Comparison of ENCODE assay signal across 9 cellular contexts in the genomic region with DNA sequence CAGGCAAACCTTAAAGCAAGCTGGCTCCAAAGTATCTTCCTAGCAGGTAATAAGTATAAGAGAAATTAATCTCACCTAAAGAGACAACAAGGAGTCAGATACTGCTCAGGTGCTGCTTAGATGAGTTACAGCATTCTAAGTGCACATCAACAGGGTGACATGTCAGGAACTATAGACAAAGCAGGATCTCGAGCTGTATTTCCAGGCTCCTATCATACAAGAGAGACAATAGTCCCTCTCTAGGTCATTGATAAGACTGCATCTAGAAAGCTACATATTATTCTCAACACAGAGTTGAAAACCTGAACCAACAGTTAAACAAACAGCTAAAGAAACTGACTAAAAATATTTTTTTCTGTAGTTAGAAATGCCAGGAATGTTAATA. TPM values are rescaled to one million over a fixed set of nuclear protein-coding genes. Genes with fewer than 3 reads are reported as not detected.
DNase-seq lines count a peak whose midpoint lies in the region; ATAC-seq, FAIRE-seq and TF ChIP-seq lines count a peak whose summit lies in the region.
"Had no signal": no experiment of that assay in that cellular context is flagged by ENCODE, and none has a peak within 500 bp of the region (broad histone marks: within the 10 kb centered on the region; RNA-seq: fewer than 3 reads in every experiment).

No MANE protein-coding gene starts in this region.

- H3K56ac ChIP-seq in H1 (replicated peaks; ENCODE audit: insufficient read length, low read depth, low read length): no peak overlapping the region

- peaks cover 9% of the 10 kb centered on the region for H3K23me2 ChIP-seq in H1 (ENCODE audit: low read depth, low read length)

- H3K18ac ChIP-seq in H1 (ENCODE audit: extremely low read depth, low read length): no peak overlapping the region

- H3K23ac ChIP-seq in H1 (ENCODE audit: insufficient read length): no peak overlapping the region

- peak; percentile 37 to 46 for TF ChIP-seq RAD21 in H1 (IDR thresholded peaks at IDR 0.05 in 1 of 2, conservative IDR thresholded peaks at IDR 0.05 in 1 of 2; ENCODE audit: low read depth in 2 of 2, low read length in 2 of 2)

- H3K36me3 ChIP-seq in H1 (ENCODE audit: control insufficient read depth in 2 of 4, insufficient read depth in 4 of 4, low read length in 3 of 4) (no peaks in the 10 kb centered on the region), tibial nerve (no peaks in the 10 kb centered on the region)

- H3K9me3 Mint-ChIP-seq in neural crest cell: no peaks in the 10 kb centered on the region
- H3K9me3 Mint-ChIP-seq: naive thymus-derived CD4-positive, alpha-beta T cell had no signal

- 90% methylated on average over 1 of the region's 1 CpG; no CpG with 5 or more reads in 1 of the 2 experiments for WGBS in H1 (ENCODE audit: extremely low coverage in 1 of 2, insufficient coverage in 1 of 2, insufficient read length in 1 of 2, insufficient replicate concordance in 2 of 2, low coverage in 1 of 2, low lambda C conversion rate in 2 of 2, missing lambda C conversion rate in 1 of 2), 2 experiments
- WGBS in tibial nerve, 2 donors: 52 to 55% methylated on average over 1 of the region's 1 CpG

- DNase-seq in DMS53 treated with DMSO at 0.1 percent for 48 hours (lab: John Stamatoyannopoulos, UW; ENCODE audit: unreplicated experiment) (peak; percentile 22), NCI-H146 treated with DMSO at 0.1 percent for 48 hours (lab: John Stamatoyannopoulos, UW; ENCODE audit: unreplicated experiment) (peak; percentile 41), H1 (ENCODE audit: low read depth in 1 of 2, low spot score in 2 of 2) (no peak), neural crest cell (ENCODE audit: low read depth, low spot score) (no peak), posterior cingulate gyrus (no peak), activated gamma-delta T cell treated with Interleukin-2 at 50 U/mL for 16 hours (no peak), tibial nerve (ENCODE audit: low spot score in 2 of 2) (no peak)

- H3K9ac ChIP-seq in H1 (replicated peaks in 1 of 4; ENCODE audit: extremely low read depth in 1 of 4, low read depth in 3 of 4, low read length in 3 of 4): no peak overlapping the region

- peaks cover 6 to 74% of the 10 kb centered on the region in 2 experiments; a peak in 3 of 4 replicates for H3K79me2 ChIP-seq in H1 (ENCODE audit: control insufficient read depth in 1 of 2, insufficient read depth in 2 of 2, low read length in 2 of 2)

- H2BK5ac ChIP-seq in H1 (ENCODE audit: low read depth, low read length): no peak overlapping the region

- H2BK120ac ChIP-seq in H1 (replicated peaks; ENCODE audit: low read depth, low read length): no peak overlapping the region

- TF ChIP-seq CTCF in H1 (IDR thresholded peaks at IDR 0.05; ENCODE audit: control extremely low read depth in 1 of 3, insufficient read depth in 1 of 3, low read depth in 1 of 3, low read length in 3 of 3) (peak in 1 of 3 experiments; percentile 14; a peak in 1 of 4 replicates), neural crest cell (conservative IDR thresholded peaks at IDR 0.05) (peak; percentile 54), tibial nerve (IDR thresholded peaks at IDR 0.05) (peak in 1 of 5 experiments; percentile 7)

- CTCF ChIA-PET in H1 (lab: Charles Lee; ENCODE audit: partially characterized antibody): interaction anchor here (0.6 to 2.2 kb wide), 16 partner anchors 8 to 662 kb away, joined by 3 to 8 read pairs (median 4); no protein-coding TSS in a partner anchor

- no peak overlapping the region for H2BK15ac ChIP-seq in H1 (ENCODE audit: low read length)

- no peak overlapping the region for H4K8ac ChIP-seq in H1 (ENCODE audit: extremely low read depth, insufficient read depth, low read length)

- no peak overlapping the region for H3K4ac ChIP-seq in H1 (replicated peaks; ENCODE audit: insufficient read length, low read depth, low read length)

- H2BK12ac ChIP-seq in H1 (ENCODE audit: low read depth, low read length): no peak overlapping the region

- no peak overlapping the region for H3K4me2 ChIP-seq in H1 (ENCODE audit: insufficient read depth in 1 of 2, low read depth in 2 of 2, low read length in 2 of 2)

- H2AFZ ChIP-seq in H1 (ENCODE audit: low read length): no peak overlapping the region

- H2AK5ac ChIP-seq in H1 (ENCODE audit: low read depth, low read length): no peak overlapping the region

- H3K27me3 ChIP-seq in H1 (replicated peaks in 1 of 4; ENCODE audit: control insufficient read depth in 3 of 4, extremely low read depth in 1 of 4, insufficient read depth in 3 of 4, low read length in 3 of 4) (no peaks in the 10 kb centered on the region; a peak in 1 of 7 replicates), tibial nerve (no peaks in the 10 kb centered on the region)

- intact Hi-C loops in posterior cingulate gyrus (cut with DNase I): no loop called here

- H3K9me3 ChIP-seq in H1 (ENCODE audit: insufficient read depth in 2 of 2, low read depth in 1 of 2, low read length in 1 of 2): no peaks in the 10 kb centered on the region
- H3K9me3 ChIP-seq in tibial nerve: no peaks in the 10 kb centered on the region

- peaks cover 17% of the 10 kb centered on the region for H3K27me3 Mint-ChIP-seq in neural crest cell (ENCODE audit: low read depth)

- POLR2A ChIA-PET in H1 (lab: Charles Lee; ENCODE audit: partially characterized antibody): interaction anchor here (0.6 kb wide), 1 partner anchor 810 kb away, joined by 3 read pairs; no protein-coding TSS in a partner anchor

- H3K14ac ChIP-seq in H1 (ENCODE audit: insufficient read length): no peak overlapping the region

- TF ChIP-seq POLR2A in H1 (IDR thresholded peaks at IDR 0.05; ENCODE audit: control extremely low read depth in 1 of 2, low read depth in 2 of 2, low read length in 2 of 2) (no peak), tibial nerve (IDR thresholded peaks at IDR 0.05) (no peak)

- TF ChIP-seq EP300 in H1 (IDR thresholded peaks at IDR 0.05; ENCODE audit: borderline replicate concordance in 1 of 2, low read depth in 2 of 2, low read length in 2 of 2): no peak
- TF ChIP-seq EP300 in tibial nerve (IDR thresholded peaks at IDR 0.05): no peak

- H3K27ac ChIP-seq in H1 (ENCODE audit: low read depth, low read length) (no peak overlapping the region), tibial nerve (peak overlapping the region in 1 of 4 donors; percentile 10)

- H4K20me1 ChIP-seq in H1 (replicated peaks in 1 of 2; ENCODE audit: control insufficient read depth in 1 of 2, insufficient read depth in 2 of 2, low read length in 2 of 2): peaks cover 9 to 10% of the 10 kb centered on the region in 2 experiments

- ATAC-seq in GM19328 (IDR thresholded peaks at IDR 0.05; ENCODE audit: unreplicated experiment): no peak
- ATAC-seq: naive thymus-derived CD4-positive, alpha-beta T cell had no signal

- peaks cover 40% of the 10 kb centered on the region for H3K4me1 Mint-ChIP-seq in neural crest cell

- no peak overlapping the region for H3K4me3 ChIP-seq in H1 (ENCODE audit: extremely low read depth in 1 of 4, insufficient read depth in 2 of 4, low read depth in 3 of 4, low read length in 4 of 4)
- no peak overlapping the region for H3K4me3 ChIP-seq in tibial nerve

- H3K79me1 ChIP-seq in H1 (ENCODE audit: low read depth, low read length): peaks cover 4% of the 10 kb centered on the region; the same call in 1 of the 2 replicates

- peak overlapping the region; percentile 81 for H3K4me3 Mint-ChIP-seq in neural crest cell
- H3K4me3 Mint-ChIP-seq: naive thymus-derived CD4-positive, alpha-beta T cell had no signal

- H4K91ac ChIP-seq in H1 (replicated peaks; ENCODE audit: insufficient read length, low read length): no peak overlapping the region

- H3K27ac Mint-ChIP-seq in neural crest cell (ENCODE audit: unreplicated experiment): no peak overlapping the region
- H3K27ac Mint-ChIP-seq: naive thymus-derived CD4-positive, alpha-beta T cell had no signal

- no peaks in the 10 kb centered on the region for H3K36me3 Mint-ChIP-seq in neural crest cell (ENCODE audit: low read depth)
- H3K36me3 Mint-ChIP-seq: naive thymus-derived CD4-positive, alpha-beta T cell had no signal

- no peak overlapping the region for H2BK20ac ChIP-seq in H1 (ENCODE audit: low read length)

- H3K4me1 ChIP-seq in H1 (replicated peaks in 1 of 4; ENCODE audit: control insufficient read depth in 3 of 4, insufficient read depth in 4 of 4, low read length in 3 of 4) (peaks cover 0 to 7% (median 3%) of the 10 kb centered on the region in 4 experiments; a peak in 3 of 7 replicates), tibial nerve (peaks cover 0 to 27% (median 6%) of the 10 kb centered on the region in 4 donors)

- H4K5ac ChIP-seq in H1 (ENCODE audit: insufficient read length, low read depth, low read length): no peak overlapping the region

- FAIRE-seq in H1 (lab: Jason Lieb, UNC): no peak

TF ChIP-seq in H1, 55 proteins besides CTCF, POLR2A, EP300 and RAD21 (continues in another document):
- TF ChIP-seq SAP30 (IDR thresholded peaks at IDR 0.05; ENCODE audit: insufficient read depth, insufficient replicate concordance, low read length): no peak
- TF ChIP-seq TBP (IDR thresholded peaks at IDR 0.05; ENCODE audit: low read depth, low read length): no peak
- TF ChIP-seq TAF1 (IDR thresholded peaks at IDR 0.05; ENCODE audit: low read depth, low read length): no peak
- no peak for TF ChIP-seq CREB1 (IDR thresholded peaks at IDR 0.05)
- no peak for TF ChIP-seq FOSL1 (IDR thresholded peaks at IDR 0.05; ENCODE audit: insufficient read depth, low read depth, low read length)
- TF ChIP-seq POU5F1 (IDR thresholded peaks at IDR 0.05; ENCODE audit: low read depth, low read length): no peak
- no peak for TF ChIP-seq SIN3A (conservative IDR thresholded peaks at IDR 0.05 in 1 of 2, IDR thresholded peaks at IDR 0.05 in 1 of 2; ENCODE audit: low read depth in 1 of 2, low read length in 2 of 2)
- TF ChIP-seq SP4 (IDR thresholded peaks at IDR 0.05; ENCODE audit: low read length): no peak

RNA-seq across cellular contexts. Expression of a gene that starts 3.9 kb away (rescaled TPM):
- total RNA-seq in H1 (2021; fragmentation: NEBNext Ultra II Directional; extraction: Animal tissue kit (Norgen Biotek cat#: 25700)): 47.3 and 52.1 TPM in 2 replicates
- 11.4 and 24.4 TPM in 2 replicates for polyA plus RNA-seq in H1 (2011; rRNA removed)
- 12.5 TPM for polyA plus RNA-seq in H1 (2011; cell fraction: cytosol; rRNA removed)
- 29.1 TPM for polyA plus RNA-seq in H1 (2011; cell fraction: nucleus; rRNA removed)
- polyA plus RNA-seq in H1 (2012, experiment 1 of 2): 18.7 to 30.5 TPM (median 25.7 TPM) in 4 replicates
- polyA plus RNA-seq in H1 (2012, experiment 2 of 2): 2.5 TPM
- 47.8 TPM for polyA plus RNA-seq in H1 (2013, experiment 1 of 2)
- polyA plus RNA-seq in H1 (2013, experiment 2 of 2): 49.2 TPM
- 54.1 and 78.8 TPM in 2 replicates for polyA minus RNA-seq in H1 (2011; rRNA and poly(A)+ RNA removed)
- 31.4 TPM for polyA minus RNA-seq in H1 (2011; cell fraction: cytosol; rRNA and poly(A)+ RNA removed)
- polyA minus RNA-seq in H1 (2011; cell fraction: nucleus; rRNA and poly(A)+ RNA removed): 292 TPM
- total RNA-seq in neural crest cell: 30.4 and 30.8 TPM in 2 replicates
- total RNA-seq in tibial nerve: 10 to 100 TPM; 17.4 to 26.1 (median 21.2) TPM

Comparison
In these comparisons a context has a peak if more than half of its experiments do, and no peak if none do; other contexts are left out.
1. DNase-seq: peak in DMS53 treated with DMSO at 0.1 percent for 48 hours (single experiment) and NCI-H146 treated with DMSO at 0.1 percent for 48 hours (single experiment); none in H1 (0 of 2), neural crest cell (single experiment), posterior cingulate gyrus (0 of 10), activated gamma-delta T cell treated with Interleukin-2 at 50 U/mL for 16 hours (single experiment) and tibial nerve (0 of 2).